ENCODE assay signal across 8 cellular contexts in genomic region chr1:3621151-3621671, GRCh38. TPM values are rescaled to one million over a fixed set of nuclear protein-coding genes. Genes with fewer than 3 reads are reported as not detected.
DNase-seq lines count a peak whose midpoint lies in the region; ATAC-seq and TF ChIP-seq lines count a peak whose summit lies in the region.
"Not testable (repeated sequence)": the region's sequence is repeated elsewhere in the genome, so short reads cannot be mapped to it uniquely, and the experiment has no call there.

No MANE protein-coding gene starts in this region.

- H3K9me3 ChIP-seq in DND-41 (ENCODE audit: insufficient read depth, low read length, severe bottlenecking); Karpas-422 (ENCODE audit: low read length); PC-3 (ENCODE audit: low read length): not testable (repeated sequence)

- H4K20me1 ChIP-seq in DND-41 (ENCODE audit: insufficient read depth, low read length); Karpas-422 (ENCODE audit: insufficient read depth, low read depth, low read length); PC-3 (ENCODE audit: low read length): not testable (repeated sequence)

- ATAC-seq in DND-41 (ENCODE audit: insufficient read depth, low read depth); PC-3: not testable (repeated sequence)

- BruUV-seq in PC-3 (replicated peaks; lab: Mats Ljungman, UMichigan): not testable (repeated sequence)

- intact Hi-C loops in PC-3 (cut with micrococcal nuclease): loop anchor here (5.0 kb wide), 1 partner anchor 101 kb away; no protein-coding TSS in a partner anchor

- not testable (repeated sequence) for H3K79me2 ChIP-seq in DND-41 (ENCODE audit: insufficient read depth, low read length); Karpas-422 (ENCODE audit: low read length); PC-3 (ENCODE audit: low read length)

- H2AFZ ChIP-seq in DND-41 (ENCODE audit: low read depth, low read length); Karpas-422 (ENCODE audit: low read length); PC-3 (ENCODE audit: low read length): not testable (repeated sequence)

- not testable (repeated sequence) for H3K9me2 ChIP-seq in Karpas-422 (replicated peaks; ENCODE audit: insufficient read depth, low read length); PC-3 (replicated peaks; ENCODE audit: low read length)

- not testable (repeated sequence) for H3F3A ChIP-seq in PC-3 (ENCODE audit: low read length, unreplicated experiment)

- TF ChIP-seq CTCF in DND-41 (IDR thresholded peaks at IDR 0.05; ENCODE audit: borderline replicate concordance, extremely low read depth, low read length, poor library complexity, severe bottlenecking) (peak; percentile 46), PC-3 (conservative IDR thresholded peaks at IDR 0.05; ENCODE audit: low read depth, low read length) (peak; percentile 67), endothelial cell (IDR thresholded peaks at IDR 0.05; ENCODE audit: unreplicated experiment) (peak; percentile 56), kidney epithelial cell (IDR thresholded peaks at IDR 0.05; ENCODE audit: insufficient read depth, low read length, poor library complexity, severe bottlenecking) (peak; percentile 62), progenitor cell of endocrine pancreas (IDR thresholded peaks at IDR 0.05; ENCODE audit: unreplicated experiment) (peak; percentile 63)

- not testable (repeated sequence) for H3K4me3 ChIP-seq in DND-41 (ENCODE audit: low read depth in 1 of 2, low read length in 2 of 2); PC-3 (ENCODE audit: low read length); kidney epithelial cell (ENCODE audit: low read depth, low read length)
- H3K4me3 ChIP-seq in Karpas-422 (ENCODE audit: low read length): peak overlapping the region; percentile 56; the same call in 1 of the 2 replicates

- peak; percentile 39 for DNase-seq in A172 (ENCODE audit: low spot score)
- peak; percentile 23 for DNase-seq in DND-41
- peak; percentile 63 for DNase-seq in Karpas-422
- peak; percentile 69 for DNase-seq in PC-3
- DNase-seq in activated T-cell treated with anti-CD3 and anti-CD28 coated beads, Interleukin-2, amount 50 U/mL, for 48 hours: peak; percentile 44 to 52
- DNase-seq in endothelial cell (ENCODE audit: low spot score); kidney epithelial cell (ENCODE audit: low read depth); progenitor cell of endocrine pancreas (ENCODE audit: low spot score, unreplicated experiment): not testable (repeated sequence)

- H3K4me1 ChIP-seq in DND-41 (ENCODE audit: insufficient read depth, low read length) (peaks cover 27% of the 10 kb centered on the region), Karpas-422 (ENCODE audit: low read length) (peaks cover 25% of the 10 kb centered on the region), PC-3 (ENCODE audit: insufficient read depth, low read length) (peaks cover 21% of the 10 kb centered on the region)

- H3K36me3 ChIP-seq in DND-41 (ENCODE audit: insufficient read depth, low read length); Karpas-422 (ENCODE audit: insufficient read depth, low read length); PC-3 (ENCODE audit: low read depth, low read length); kidney epithelial cell (ENCODE audit: control insufficient read depth, insufficient read depth, low read length): not testable (repeated sequence)

- peaks cover 15% of the 10 kb centered on the region for H3K27me3 Mint-ChIP-seq in endothelial cell (ENCODE audit: unreplicated experiment)
- peaks cover 17% of the 10 kb centered on the region for H3K27me3 Mint-ChIP-seq in progenitor cell of endocrine pancreas

- CTCF ChIA-PET in PC-3 (lab: Charles Lee): interaction anchor here (1.0 to 2.1 kb wide), 3 partner anchors 33 to 130 kb away, joined by 4 to 7 read pairs (median 5); no protein-coding TSS in a partner anchor

- H3K27me3 ChIP-seq in DND-41 (ENCODE audit: insufficient read depth, low read length, poor library complexity); Karpas-422 (ENCODE audit: low read length); PC-3 (ENCODE audit: low read length); kidney epithelial cell (ENCODE audit: control insufficient read depth, insufficient read depth, low read length): not testable (repeated sequence)

- H3K27ac ChIP-seq in DND-41 (ENCODE audit: low read length); Karpas-422 (ENCODE audit: low read length); PC-3 (ENCODE audit: low read length): not testable (repeated sequence)

- POLR2A ChIA-PET in PC-3 (lab: Charles Lee; ENCODE audit: unreplicated experiment): not testable (repeated sequence)

- not testable (repeated sequence) for H3K36me3 Mint-ChIP-seq in endothelial cell (ENCODE audit: low read depth, unreplicated experiment); progenitor cell of endocrine pancreas (ENCODE audit: insufficient read depth)

- not testable (repeated sequence) for H3K27ac Mint-ChIP-seq in endothelial cell (ENCODE audit: unreplicated experiment); progenitor cell of endocrine pancreas

- H3K9me3 Mint-ChIP-seq in endothelial cell (ENCODE audit: unreplicated experiment); progenitor cell of endocrine pancreas (ENCODE audit: low read depth): not testable (repeated sequence)

- not testable (repeated sequence) for H3K4me3 Mint-ChIP-seq in endothelial cell (ENCODE audit: unreplicated experiment); progenitor cell of endocrine pancreas (ENCODE audit: low read depth)

- H3K4me2 ChIP-seq in DND-41 (ENCODE audit: insufficient read depth, low read length); PC-3 (ENCODE audit: low read length): not testable (repeated sequence)
- H3K4me2 ChIP-seq in Karpas-422 (ENCODE audit: low read depth, low read length, poor library complexity, severe bottlenecking): peak overlapping the region; percentile 69

- H3K4me1 Mint-ChIP-seq in endothelial cell (ENCODE audit: unreplicated experiment) (peaks cover 47% of the 10 kb centered on the region), progenitor cell of endocrine pancreas (ENCODE audit: low read depth) (peaks cover 12% of the 10 kb centered on the region)

- not testable (repeated sequence) for H3K9ac ChIP-seq in DND-41 (ENCODE audit: low read depth, low read length); Karpas-422 (ENCODE audit: low read length); PC-3 (ENCODE audit: low read length)

RNA-seq across cellular contexts. Expression of gene TPRG1L, which starts 3.6 kb away (rescaled TPM):
- total RNA-seq in A172 (2014; rRNA removed; shearing (Covaris generic)): 6.7 and 9.4 TPM in 2 replicates
- 10.2 and 14.4 TPM in 2 replicates for total RNA-seq in Karpas-422 (2014; rRNA removed; shearing (Covaris generic); ENCODE audit: low replicate concordance)
- total RNA-seq in PC-3 (2014; rRNA removed) (32.0 and 44.5 TPM in 2 replicates), endothelial cell (ENCODE audit: unreplicated experiment) (35.2 TPM), kidney epithelial cell (40.8 and 41.7 TPM in 2 replicates), progenitor cell of endocrine pancreas (30.7 and 31.4 TPM in 2 replicates)

RNA-seq across cellular contexts. Expression of gene MEGF6, which starts 9.9 kb away (rescaled TPM):
- 21.7 and 22.4 TPM in 2 replicates for total RNA-seq in A172 (2014; rRNA removed; shearing (Covaris generic))
- total RNA-seq in Karpas-422 (2014; rRNA removed; shearing (Covaris generic); ENCODE audit: low replicate concordance): not detected in 2 replicates
- total RNA-seq in PC-3 (2014; rRNA removed) (32.5 and 40.1 TPM in 2 replicates), endothelial cell (ENCODE audit: unreplicated experiment) (198 TPM), kidney epithelial cell (13.1 and 16.7 TPM in 2 replicates), progenitor cell of endocrine pancreas (79.2 and 83.8 TPM in 2 replicates)

RNA-seq across cellular contexts. Expression of gene WRAP73, which starts 28.7 kb away (rescaled TPM):
- 13.5 and 22.2 TPM in 2 replicates for total RNA-seq in A172 (2014; rRNA removed; shearing (Covaris generic))
- total RNA-seq in Karpas-422 (2014; rRNA removed; shearing (Covaris generic); ENCODE audit: low replicate concordance): 37.2 and 46.7 TPM in 2 replicates
- 57.2 and 67.8 TPM in 2 replicates for total RNA-seq in PC-3 (2014; rRNA removed)
- total RNA-seq in endothelial cell (ENCODE audit: unreplicated experiment): 19.0 TPM
- total RNA-seq in kidney epithelial cell: 33.9 and 35.2 TPM in 2 replicates
- 28.1 and 29.9 TPM in 2 replicates for total RNA-seq in progenitor cell of endocrine pancreas

RNA-seq across cellular contexts. Expression of gene TP73, which starts 31.1 kb away (rescaled TPM):
- 1.7 and 4.7 TPM in 2 replicates for total RNA-seq in A172 (2014; rRNA removed; shearing (Covaris generic))
- 0.52 and 0.94 TPM in 2 replicates for total RNA-seq in Karpas-422 (2014; rRNA removed; shearing (Covaris generic); ENCODE audit: low replicate concordance)
- total RNA-seq in PC-3 (2014; rRNA removed): 2.5 and 2.6 TPM in 2 replicates
- total RNA-seq in endothelial cell (ENCODE audit: unreplicated experiment): not detected
- 0.04 and 0.07 TPM in 2 replicates for total RNA-seq in kidney epithelial cell
- 2.2 and 2.4 TPM in 2 replicates for total RNA-seq in progenitor cell of endocrine pancreas

Comparison
In these comparisons a context has a peak if more than half of its experiments do, and no peak if none do; other contexts are left out.
1. RNA of gene MEGF6, which starts 9.9 kb away (total RNA-seq): 198 TPM in endothelial cell (single experiment), 79.2 to 83.8 TPM in progenitor cell of endocrine pancreas, 32.5 to 40.1 TPM in PC-3, 21.7 to 22.4 TPM in A172 and 13.1 to 16.7 TPM in kidney epithelial cell; not detected in Karpas-422; every median in the first group is over 10 times any median in the second.
2. Peak in every context shown above with its lines, with median percentiles within 50 percentile points of each other: CTCF ChIP-seq.